Comparison of ENCODE assay signal across 8 cellular contexts in genomic region chr21:36927718-36928117, GRCh38. TPM values are rescaled to one million over a fixed set of nuclear protein-coding genes. Genes with fewer than 3 reads are reported as not detected.
A peak's percentile ranks its signal among the peaks of the same experiment; 100 is the strongest.
DNase-seq lines count a peak whose midpoint lies in the region; ATAC-seq and TF ChIP-seq lines count a peak whose summit lies in the region.

No MANE protein-coding gene starts in this region.

- H3K27ac Mint-ChIP-seq in natural killer cell treated with Interleukin-12 subunit alpha and Interleukin-12 subunit beta and Interleukin-15 and Interleukin-18, amount 100 ng/mL, for 72 hours, result no peak overlapping the region
- no peak overlapping the region for H3K27ac Mint-ChIP-seq in stimulated activated naive B cell treated with anti-CD40 and anti-IgM and Interleukin-4, amounts not matched to agents 10 μg/mL and 1 μg/mL and 100 μg/mL, for 72 hours

- H3K4me1 ChIP-seq in IMR-90 (ENCODE audit: control insufficient read depth, insufficient read depth, low read length), result peaks cover 10% of the 10 kb centered on the region
- H3K4me1 ChIP-seq in PC-3 (ENCODE audit: insufficient read depth, low read length), result peaks cover 22% of the 10 kb centered on the region
- H3K4me1 ChIP-seq in esophagus squamous epithelium, result peaks cover 0 to 40% (median 0%) of the 10 kb centered on the region in 3 donors

- no TSS peak for BruUV-seq in IMR-90 (replicated peaks; lab: Mats Ljungman, UMichigan)
- BruUV-seq in PC-3 (replicated peaks; lab: Mats Ljungman, UMichigan), result no TSS peak

- no peaks in the 10 kb centered on the region for H3K27me3 ChIP-seq in IMR-90 (ENCODE audit: control insufficient read depth, insufficient read depth, low read length)
- H3K27me3 ChIP-seq in PC-3 (ENCODE audit: low read length), result no peaks in the 10 kb centered on the region
- H3K27me3 ChIP-seq in esophagus squamous epithelium, result no peaks in the 10 kb centered on the region

- H2BK5ac ChIP-seq in IMR-90 (ENCODE audit: low read depth, low read length, poor library complexity, severe bottlenecking), result no peak overlapping the region

- POLR2A ChIA-PET in IMR-90 (lab: Charles Lee; ENCODE audit: unreplicated experiment) (no interaction called here), PC-3 (lab: Charles Lee; ENCODE audit: unreplicated experiment) (interaction anchor here (0.6 kb wide), 1 partner anchor 149 kb away, joined by 7 read pairs; no protein-coding TSS in a partner anchor)

- no peak overlapping the region for H3K23ac ChIP-seq in IMR-90 (ENCODE audit: low read depth, low read length)

- no peaks in the 10 kb centered on the region for H3K27me3 Mint-ChIP-seq in natural killer cell treated with Interleukin-12 subunit alpha and Interleukin-12 subunit beta and Interleukin-15 and Interleukin-18, amount 100 ng/mL, for 72 hours
- H3K27me3 Mint-ChIP-seq in stimulated activated naive B cell treated with anti-CD40 and anti-IgM and Interleukin-4, amounts not matched to agents 10 μg/mL and 1 μg/mL and 100 μg/mL, for 72 hours, result no peaks in the 10 kb centered on the region

- peak; percentile 97 for TF ChIP-seq CTCF in IMR-90 (conservative IDR thresholded peaks at IDR 0.05; ENCODE audit: low read depth, low read length)
- peak; percentile 98 for TF ChIP-seq CTCF in PC-3 (conservative IDR thresholded peaks at IDR 0.05; ENCODE audit: low read depth, low read length)
- TF ChIP-seq CTCF in esophagus squamous epithelium (IDR thresholded peaks at IDR 0.05), result peak; percentile 78 to 90 (median 87)

- H3K36me3 Mint-ChIP-seq in natural killer cell treated with Interleukin-12 subunit alpha and Interleukin-12 subunit beta and Interleukin-15 and Interleukin-18, amount 100 ng/mL, for 72 hours, result no peaks in the 10 kb centered on the region
- peaks cover 13 to 20% of the 10 kb centered on the region in 2 donors for H3K36me3 Mint-ChIP-seq in stimulated activated naive B cell treated with anti-CD40 and anti-IgM and Interleukin-4, amounts not matched to agents 10 μg/mL and 1 μg/mL and 100 μg/mL, for 72 hours

- H3K36me3 ChIP-seq in IMR-90 (ENCODE audit: control insufficient read depth, insufficient read depth, low read length), result no peaks in the 10 kb centered on the region
- H3K36me3 ChIP-seq in PC-3 (ENCODE audit: low read depth, low read length), result 0 out of 2 replicates have a peak, but pooled peaks cover 8% of the 10 kb centered on the region
- H3K36me3 ChIP-seq in esophagus squamous epithelium, result peaks cover 0 to 16% (median 0%) of the 10 kb centered on the region in 3 donors

- no peaks in the 10 kb centered on the region for H3K4me1 Mint-ChIP-seq in natural killer cell treated with Interleukin-12 subunit alpha and Interleukin-12 subunit beta and Interleukin-15 and Interleukin-18, amount 100 ng/mL, for 72 hours (ENCODE audit: low read depth in 2 of 2)
- no peaks in the 10 kb centered on the region for H3K4me1 Mint-ChIP-seq in stimulated activated naive B cell treated with anti-CD40 and anti-IgM and Interleukin-4, amounts not matched to agents 10 μg/mL and 1 μg/mL and 100 μg/mL, for 72 hours

- H2AK9ac ChIP-seq in IMR-90 (replicated peaks; ENCODE audit: low read depth, low read length, poor library complexity), result no peak overlapping the region

- no peak overlapping the region for H3K4me3 Mint-ChIP-seq in natural killer cell treated with Interleukin-12 subunit alpha and Interleukin-12 subunit beta and Interleukin-15 and Interleukin-18, amount 100 ng/mL, for 72 hours
- no peak overlapping the region for H3K4me3 Mint-ChIP-seq in stimulated activated naive B cell treated with anti-CD40 and anti-IgM and Interleukin-4, amounts not matched to agents 10 μg/mL and 1 μg/mL and 100 μg/mL, for 72 hours

- H3K4me2 ChIP-seq in IMR-90 (ENCODE audit: low read depth, low read length) (peak overlapping the region; percentile 32), PC-3 (ENCODE audit: low read length) (peak overlapping the region; percentile 42)

- H3K18ac ChIP-seq in IMR-90 (ENCODE audit: low read depth, low read length), result no peak overlapping the region

- H4K5ac ChIP-seq in IMR-90 (ENCODE audit: low read depth, low read length), result no peak overlapping the region

- CTCF ChIA-PET in IMR-90 (lab: Yijun Ruan, JAX), result interaction anchor here (0.6 to 1.6 kb wide), 6 partner anchors 10 to 424 kb away, joined by 3 to 6 read pairs (median 4); no protein-coding TSS in a partner anchor
- CTCF ChIA-PET in PC-3 (lab: Charles Lee), result interaction anchor here (0.9 to 1.0 kb wide), 2 partner anchors 10 to 104 kb away, joined by 3 to 12 read pairs; no protein-coding TSS in a partner anchor

- H3K27ac ChIP-seq in IMR-90 (ENCODE audit: insufficient read depth, low read length), result no peak overlapping the region; the same call in 1 of the 2 replicates
- peak overlapping the region; percentile 68 for H3K27ac ChIP-seq in PC-3 (ENCODE audit: low read length)
- H3K27ac ChIP-seq in esophagus squamous epithelium, result no peak overlapping the region

- TF ChIP-seq RAD21 in IMR-90 (IDR thresholded peaks at IDR 0.05; ENCODE audit: low read length), result peak; percentile 95

- no peaks in the 10 kb centered on the region for H3K9me2 ChIP-seq in PC-3 (replicated peaks; ENCODE audit: low read length)

- ATAC-seq in IMR-90 (ENCODE audit: low read depth), result peak; percentile 96
- peak; percentile 93 for ATAC-seq in PC-3
- peak in 1 of 2 donors; percentile 65 for ATAC-seq in natural killer cell treated with Interleukin-12 subunit alpha and Interleukin-12 subunit beta and Interleukin-15 and Interleukin-18, amount 100 ng/mL, for 72 hours
- ATAC-seq in stimulated activated naive B cell treated with anti-CD40 and anti-IgM and Interleukin-4, amounts not matched to agents 10 μg/mL and 1 μg/mL and 100 μg/mL, for 72 hours (replicated peaks), result peak; percentile 70 to 75
- no peak for ATAC-seq in HG02938 (IDR thresholded peaks at IDR 0.05; ENCODE audit: unreplicated experiment)

- no peak overlapping the region for H3K14ac ChIP-seq in IMR-90 (replicated peaks; ENCODE audit: low read depth, low read length)

- TF ChIP-seq POLR2A in IMR-90 (IDR thresholded peaks at IDR 0.05; ENCODE audit: low read depth, low read length) (no peak), esophagus squamous epithelium (IDR thresholded peaks at IDR 0.05) (no peak)

- H2AFZ ChIP-seq in IMR-90 (replicated peaks; ENCODE audit: low read length, poor library complexity), result no peak overlapping the region
- H2AFZ ChIP-seq in PC-3 (ENCODE audit: low read length), result no peak overlapping the region

- H3K9me3 ChIP-seq in IMR-90 (ENCODE audit: control insufficient read depth, insufficient read depth, low read length) (no peaks in the 10 kb centered on the region), PC-3 (ENCODE audit: low read length) (no peaks in the 10 kb centered on the region), esophagus squamous epithelium (no peaks in the 10 kb centered on the region)

- no peak overlapping the region for H3K4me3 ChIP-seq in IMR-90 (ENCODE audit: insufficient read depth, low read depth, low read length)
- no peak overlapping the region for H3K4me3 ChIP-seq in PC-3 (ENCODE audit: low read length)
- no peak overlapping the region for H3K4me3 ChIP-seq in esophagus squamous epithelium

- H2AK5ac ChIP-seq in IMR-90 (ENCODE audit: low read depth, low read length), result no peak overlapping the region

- no peak overlapping the region for H4K91ac ChIP-seq in IMR-90 (ENCODE audit: insufficient read depth, low read depth, low read length)

- no peaks in the 10 kb centered on the region for H3F3A ChIP-seq in PC-3 (ENCODE audit: low read length, unreplicated experiment)

- WGBS in IMR-90 (ENCODE audit: extremely low coverage in 2 of 2, insufficient read length in 1 of 2), 2 experiments, result 0% methylated on average over 2 of the region's 4 CpGs; no CpG with 5 or more reads in 1 of the 2 experiments
- 1 to 7% methylated on average over 4 of the region's 4 CpGs for WGBS in esophagus squamous epithelium, 2 donors

- intact Hi-C loops in IMR-90 (cut with micrococcal nuclease) (loop anchor here (1.0 to 2.0 kb wide), 4 partner anchors 265 to 507 kb away; no protein-coding TSS in a partner anchor), PC-3 (cut with micrococcal nuclease) (loop anchor here (1.0 to 5.0 kb wide), 5 partner anchors 171 to 507 kb away; no protein-coding TSS in a partner anchor), esophagus squamous epithelium (cut with DNase I) (loop anchor here (10.0 kb wide), 2 partner anchors 423 to 503 kb away; no protein-coding TSS in a partner anchor)

- H3K79me1 ChIP-seq in IMR-90 (ENCODE audit: low read depth in 1 of 2, low read length in 2 of 2), result peaks cover 0 to 10% of the 10 kb centered on the region in 2 experiments; a peak in 2 of 4 replicates

- H3K4ac ChIP-seq in IMR-90 (ENCODE audit: low read depth, low read length), result no peak overlapping the region

- H2BK120ac ChIP-seq in IMR-90 (ENCODE audit: low read depth, low read length), result no peak overlapping the region

- H3K79me2 ChIP-seq in PC-3 (ENCODE audit: low read length), result peaks cover 15% of the 10 kb centered on the region; the same call in 1 of the 2 replicates

- in situ Hi-C loops in IMR-90 (cut with MboI; ENCODE audit: low sequenced_read_pairs), result loop anchor here (5.0 kb wide), 3 partner anchors 185 to 505 kb away; no protein-coding TSS in a partner anchor

- H4K8ac ChIP-seq in IMR-90 (ENCODE audit: low read depth in 2 of 2, low read length in 2 of 2), result no peak overlapping the region

- no peak overlapping the region for H2BK15ac ChIP-seq in IMR-90 (ENCODE audit: low read depth, low read length)

- dilution Hi-C loops in IMR-90 (cut with HindIII; ENCODE audit: low sequenced_read_pairs, unreplicated experiment), result no loop called here

- no peak overlapping the region for H3K56ac ChIP-seq in IMR-90 (ENCODE audit: extremely low read depth, insufficient read depth, low read length)

- H3K9me1 ChIP-seq in IMR-90 (ENCODE audit: insufficient read depth, low read length), result peaks cover 3% of the 10 kb centered on the region; the same call in 1 of the 2 replicates

- H2BK20ac ChIP-seq in IMR-90 (ENCODE audit: low read depth, low read length), result peak overlapping the region; percentile 3; the same call in 1 of the 2 replicates

- H3K9me3 Mint-ChIP-seq in natural killer cell treated with Interleukin-12 subunit alpha and Interleukin-12 subunit beta and Interleukin-15 and Interleukin-18, amount 100 ng/mL, for 72 hours, result no peaks in the 10 kb centered on the region
- no peaks in the 10 kb centered on the region for H3K9me3 Mint-ChIP-seq in stimulated activated naive B cell treated with anti-CD40 and anti-IgM and Interleukin-4, amounts not matched to agents 10 μg/mL and 1 μg/mL and 100 μg/mL, for 72 hours

- H4K20me1 ChIP-seq in IMR-90 (ENCODE audit: insufficient read depth, low read length), result peaks cover 3% of the 10 kb centered on the region; the same call in 1 of the 2 replicates
- no peaks in the 10 kb centered on the region for H4K20me1 ChIP-seq in PC-3 (ENCODE audit: low read length)

- H3K9ac ChIP-seq in IMR-90 (ENCODE audit: low read depth, low read length), result no peak overlapping the region
- peak overlapping the region; percentile 63 for H3K9ac ChIP-seq in PC-3 (ENCODE audit: low read length)

- DNase-seq in D341Med (ENCODE audit: low spot score) (peak; percentile 89), IMR-90 (peak; percentile 97), PC-3 (peak; percentile 95), activated T-cell treated with anti-CD3 and anti-CD28 coated beads for 48 hours (ENCODE audit: low read depth) (peak; percentile 66), esophagus squamous epithelium (lab: John Stamatoyannopoulos, UW) (no peak)
- DNase-seq in natural killer cell treated with Interleukin-12 subunit alpha and Interleukin-12 subunit beta and Interleukin-15 and Interleukin-18, amount 100 ng/mL, for 72 hours (ENCODE audit: low spot score), result peak; percentile 73
- DNase-seq in stimulated activated naive B cell treated with anti-CD40 and anti-IgM and Interleukin-4, amounts not matched to agents 10 μg/mL and 1 μg/mL and 100 μg/mL, for 72 hours, result peak; percentile 34

RNA-seq across cellular contexts. Expression of gene HLCS, which starts 38.8 kb away (rescaled TPM):
- 18.1 and 21.0 TPM in 2 replicates for total RNA-seq in IMR-90 (2012; rRNA removed)
- 8.6 and 10.6 TPM in 2 replicates for polyA plus RNA-seq in IMR-90 (2012; rRNA removed)
- 4.1 and 5.8 TPM in 2 replicates for polyA plus RNA-seq in IMR-90 (2012; cell fraction: cytosol; rRNA removed)
- polyA plus RNA-seq in IMR-90 (2012; cell fraction: nucleus; rRNA removed; ENCODE audit: low replicate concordance), result 4.2 and 15.2 TPM in 2 replicates
- total RNA-seq in PC-3 (2014; rRNA removed), result 31.7 and 44.1 TPM in 2 replicates
- total RNA-seq in esophagus squamous epithelium, result 10 to 100 TPM in 3 of 4 donors, 1 to 10 TPM in 1; 6.3 to 19.5 (median 13.5) TPM
- 10 to 100 TPM; 16.1 to 30.7 TPM for total RNA-seq in natural killer cell treated with Interleukin-12 subunit alpha and Interleukin-12 subunit beta and Interleukin-15 and Interleukin-18, amount 100 ng/mL, for 72 hours
